1 cellular context compared by ENCODE assay signal in the genomic region with DNA sequence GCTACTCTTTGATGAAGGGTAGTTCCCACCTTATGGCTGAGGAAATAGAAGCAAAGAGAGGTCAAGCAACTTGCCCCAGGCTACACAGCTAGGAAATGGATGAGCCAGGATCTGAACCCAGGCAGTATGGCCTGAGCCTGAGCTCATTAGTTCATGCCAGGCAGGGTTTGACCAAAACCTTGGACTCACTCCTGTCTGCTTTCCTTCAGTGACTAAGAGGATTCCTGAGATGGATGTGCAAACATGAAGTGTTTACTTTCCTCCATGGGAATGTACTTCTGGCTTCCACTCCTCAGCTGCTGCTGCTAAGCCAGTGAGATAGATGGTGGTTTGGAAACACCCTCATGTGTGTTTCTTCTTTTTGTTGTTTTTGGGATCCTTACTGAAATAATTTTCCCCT.
TF ChIP-seq lines count a peak whose summit lies in the region.

No MANE protein-coding gene starts in this region.

TF ChIP-seq in WTC11, 78 proteins besides CTCF, POLR2A, EP300 and RAD21 (continued from another document):
- TF ChIP-seq TCF7 (CRISPR knock-in tag; IDR thresholded peaks at IDR 0.05; ENCODE audit: low read depth) (no peak), NR2C2 (CRISPR knock-in tag; IDR thresholded peaks at IDR 0.05) (no peak), IRF2 (CRISPR knock-in tag; IDR thresholded peaks at IDR 0.05; ENCODE audit: borderline replicate concordance, low read depth) (no peak), KAT7 (CRISPR knock-in tag; IDR thresholded peaks at IDR 0.05; ENCODE audit: borderline replicate concordance) (no peak), ZNF396 (CRISPR knock-in tag; IDR thresholded peaks at IDR 0.05; ENCODE audit: borderline replicate concordance) (no peak), ZNF219 (CRISPR knock-in tag; IDR thresholded peaks at IDR 0.05; ENCODE audit: borderline replicate concordance) (no peak), HMGA2 (CRISPR knock-in tag; IDR thresholded peaks at IDR 0.05) (no peak), JUN (CRISPR knock-in tag; IDR thresholded peaks at IDR 0.05) (no peak), FOXK1 (CRISPR knock-in tag; IDR thresholded peaks at IDR 0.05) (no peak)
- TF ChIP-seq, protein P1, sequence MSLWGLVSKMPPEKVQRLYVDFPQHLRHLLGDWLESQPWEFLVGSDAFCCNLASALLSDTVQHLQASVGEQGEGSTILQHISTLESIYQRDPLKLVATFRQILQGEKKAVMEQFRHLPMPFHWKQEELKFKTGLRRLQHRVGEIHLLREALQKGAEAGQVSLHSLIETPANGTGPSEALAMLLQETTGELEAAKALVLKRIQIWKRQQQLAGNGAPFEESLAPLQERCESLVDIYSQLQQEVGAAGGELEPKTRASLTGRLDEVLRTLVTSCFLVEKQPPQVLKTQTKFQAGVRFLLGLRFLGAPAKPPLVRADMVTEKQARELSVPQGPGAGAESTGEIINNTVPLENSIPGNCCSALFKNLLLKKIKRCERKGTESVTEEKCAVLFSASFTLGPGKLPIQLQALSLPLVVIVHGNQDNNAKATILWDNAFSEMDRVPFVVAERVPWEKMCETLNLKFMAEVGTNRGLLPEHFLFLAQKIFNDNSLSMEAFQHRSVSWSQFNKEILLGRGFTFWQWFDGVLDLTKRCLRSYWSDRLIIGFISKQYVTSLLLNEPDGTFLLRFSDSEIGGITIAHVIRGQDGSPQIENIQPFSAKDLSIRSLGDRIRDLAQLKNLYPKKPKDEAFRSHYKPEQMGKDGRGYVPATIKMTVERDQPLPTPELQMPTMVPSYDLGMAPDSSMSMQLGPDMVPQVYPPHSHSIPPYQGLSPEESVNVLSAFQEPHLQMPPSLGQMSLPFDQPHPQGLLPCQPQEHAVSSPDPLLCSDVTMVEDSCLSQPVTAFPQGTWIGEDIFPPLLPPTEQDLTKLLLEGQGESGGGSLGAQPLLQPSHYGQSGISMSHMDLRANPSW (CRISPR knock-in tag; conservative IDR thresholded peaks at IDR 0.05; ENCODE audit: low read depth), result no peak
